1 cellular context compared by ENCODE assay signal in the genomic region with DNA sequence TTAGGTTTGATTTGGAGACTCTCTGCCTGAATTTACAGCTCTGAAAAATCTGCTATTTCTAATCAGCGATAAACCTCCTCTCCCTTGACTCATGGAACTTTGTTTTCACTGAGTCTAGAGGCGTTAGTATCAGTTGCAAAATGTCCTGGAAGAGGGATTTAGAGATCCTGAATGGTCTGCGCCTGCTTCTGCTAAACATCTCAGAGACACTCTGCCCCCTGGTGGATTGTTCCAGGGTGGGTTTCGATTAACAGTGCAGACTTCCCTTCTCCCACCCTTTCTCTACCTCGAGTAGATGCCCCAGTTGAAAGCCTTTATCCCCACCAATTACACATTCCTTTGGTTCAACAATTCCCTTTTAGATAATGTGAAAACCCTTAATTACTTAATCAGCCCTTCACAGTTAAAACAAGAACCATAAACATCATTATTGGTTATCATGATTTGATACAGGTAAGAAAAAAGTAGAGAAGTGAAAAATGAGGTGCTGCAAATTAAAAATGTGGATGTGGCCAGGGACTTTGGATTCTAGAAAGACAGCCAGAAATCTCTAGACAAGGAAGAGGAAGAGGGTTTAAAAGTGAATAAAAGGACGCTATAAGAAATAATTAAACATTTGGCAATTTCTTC.
TF ChIP-seq lines count a peak whose summit lies in the region.

No MANE protein-coding gene starts in this region.

TF ChIP-seq in HCT116, 20 proteins besides CTCF, POLR2A, EP300 and RAD21 (continued from another document):
- TF ChIP-seq, protein P1, sequence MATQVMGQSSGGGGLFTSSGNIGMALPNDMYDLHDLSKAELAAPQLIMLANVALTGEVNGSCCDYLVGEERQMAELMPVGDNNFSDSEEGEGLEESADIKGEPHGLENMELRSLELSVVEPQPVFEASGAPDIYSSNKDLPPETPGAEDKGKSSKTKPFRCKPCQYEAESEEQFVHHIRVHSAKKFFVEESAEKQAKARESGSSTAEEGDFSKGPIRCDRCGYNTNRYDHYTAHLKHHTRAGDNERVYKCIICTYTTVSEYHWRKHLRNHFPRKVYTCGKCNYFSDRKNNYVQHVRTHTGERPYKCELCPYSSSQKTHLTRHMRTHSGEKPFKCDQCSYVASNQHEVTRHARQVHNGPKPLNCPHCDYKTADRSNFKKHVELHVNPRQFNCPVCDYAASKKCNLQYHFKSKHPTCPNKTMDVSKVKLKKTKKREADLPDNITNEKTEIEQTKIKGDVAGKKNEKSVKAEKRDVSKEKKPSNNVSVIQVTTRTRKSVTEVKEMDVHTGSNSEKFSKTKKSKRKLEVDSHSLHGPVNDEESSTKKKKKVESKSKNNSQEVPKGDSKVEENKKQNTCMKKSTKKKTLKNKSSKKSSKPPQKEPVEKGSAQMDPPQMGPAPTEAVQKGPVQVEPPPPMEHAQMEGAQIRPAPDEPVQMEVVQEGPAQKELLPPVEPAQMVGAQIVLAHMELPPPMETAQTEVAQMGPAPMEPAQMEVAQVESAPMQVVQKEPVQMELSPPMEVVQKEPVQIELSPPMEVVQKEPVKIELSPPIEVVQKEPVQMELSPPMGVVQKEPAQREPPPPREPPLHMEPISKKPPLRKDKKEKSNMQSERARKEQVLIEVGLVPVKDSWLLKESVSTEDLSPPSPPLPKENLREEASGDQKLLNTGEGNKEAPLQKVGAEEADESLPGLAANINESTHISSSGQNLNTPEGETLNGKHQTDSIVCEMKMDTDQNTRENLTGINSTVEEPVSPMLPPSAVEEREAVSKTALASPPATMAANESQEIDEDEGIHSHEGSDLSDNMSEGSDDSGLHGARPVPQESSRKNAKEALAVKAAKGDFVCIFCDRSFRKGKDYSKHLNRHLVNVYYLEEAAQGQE (IDR thresholded peaks at IDR 0.05; ENCODE audit: low read depth): no peak
